ENCODE assay signal across 24 cellular contexts in the genomic region with DNA sequence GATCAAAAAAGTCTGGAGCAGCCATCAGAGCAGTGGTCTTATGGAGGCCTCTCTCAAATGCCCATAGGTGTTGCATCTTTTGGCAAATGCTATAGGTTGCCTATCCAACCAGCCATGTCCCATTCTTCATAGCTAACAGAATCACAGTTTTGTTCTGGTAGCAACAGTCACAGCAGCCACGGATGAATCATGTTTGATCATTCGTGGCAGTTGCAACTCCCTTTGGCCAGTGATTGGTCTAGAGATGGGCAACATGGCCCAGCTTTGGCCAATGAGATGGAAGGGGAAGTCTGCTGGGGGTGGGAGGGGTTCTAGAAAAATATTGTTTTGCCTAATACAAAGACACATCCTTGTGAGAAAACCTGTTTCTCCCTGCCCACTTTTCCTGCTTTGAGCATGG. TPM values are rescaled to one million over a fixed set of nuclear protein-coding genes. Genes with fewer than 3 reads are reported as not detected.
"Had no signal": no experiment of that assay in that cellular context is flagged by ENCODE, and none has a peak within 500 bp of the region (broad histone marks: within the 10 kb centered on the region; RNA-seq: fewer than 3 reads in every experiment).

No MANE protein-coding gene starts in this region.

- H3K36me3 ChIP-seq: left lung, right atrium auricular region, spleen, upper lobe of left lung had no signal

- H3K4me1 ChIP-seq: left lung, right atrium auricular region, spleen, upper lobe of left lung had no signal

- H3K27me3 ChIP-seq: left lung, right atrium auricular region, spleen, upper lobe of left lung had no signal

- H3K4me3 ChIP-seq: left lung, lung, psoas muscle, right atrium auricular region, spleen, upper lobe of left lung had no signal

- DNase-seq: activated B cell treated with CpG ODN at 0.5 μM for 24 hours; activated CD4-positive, alpha-beta memory T cell treated with anti-CD3 and anti-CD28 coated beads for 36 hours; activated CD4-positive, alpha-beta T cell treated with anti-CD3 and anti-CD28 coated beads for 48 hours; activated naive CD4-positive, alpha-beta T cell treated with Interleukin-2 at 50 U/mL for 16 hours; activated naive CD8-positive, alpha-beta T cell treated with anti-CD3 and anti-CD28 coated beads for 36 hours; activated T-cell treated with anti-CD3 and anti-CD28 coated beads, Interleukin-2, amount 50 U/mL, for 48 hours; effector memory CD4-positive, alpha-beta T cell; foreskin fibroblast; immature natural killer cell; kidney glomerular epithelial cell; left lung; naive thymus-derived CD4-positive, alpha-beta T cell; psoas muscle; spleen; stimulated activated CD4-positive, alpha-beta T cell treated with anti-CD3 and anti-CD28 coated beads, Interleukin-4, amount 100 ng/mL, for 1 hour; stimulated activated naive CD4-positive, alpha-beta T cell treated with Interleukin-2 at 50 U/mL for 16 hours; T1000; upper lobe of left lung had no signal

- H3K9me3 ChIP-seq: left lung, psoas muscle, right atrium auricular region, spleen, upper lobe of left lung had no signal

- H3K27ac ChIP-seq: left lung, psoas muscle, right atrium auricular region, spleen, upper lobe of left lung had no signal

- FAIRE-seq: astrocyte, colon, endothelial cell of umbilical vein had no signal

RNA-seq across cellular contexts. Expression of gene PPP2R3A, which starts 50.3 kb away (rescaled TPM):
- total RNA-seq: T-helper 1 cell treated with Interleukin-12 subunit alpha and Interleukin-12 subunit beta and Interleukin-4 antibody, amounts not matched to agents 30 ng/mL and 1 ng/mL, for 36 hours had no signal
